ENCODE assay signal across 8 cellular contexts in genomic region chr11:45146072-45147016, GRCh38. TPM values are rescaled to one million over a fixed set of nuclear protein-coding genes. Genes with fewer than 3 reads are reported as not detected.
DNase-seq lines count a peak whose midpoint lies in the region; ATAC-seq and TF ChIP-seq lines count a peak whose summit lies in the region.

Gene PRDM11 (plus strand): TSS chr11:45146639. CDS start chr11:45181767, 35,128 bp downstream.

- H3K79me2 ChIP-seq in OCI-LY3 (ENCODE audit: low read length) = peaks cover 7% of the 10 kb centered on the region

- H3K9me3 ChIP-seq in CD4-positive, CD25-positive, alpha-beta regulatory T cell (ENCODE audit: control insufficient read depth in 2 of 2, low read length in 2 of 2) = no peaks in the 10 kb centered on the region
- no peaks in the 10 kb centered on the region for H3K9me3 ChIP-seq in OCI-LY3 (ENCODE audit: insufficient read depth, low read length)
- H3K9me3 ChIP-seq in neutrophil = no peaks in the 10 kb centered on the region
- no peaks in the 10 kb centered on the region for H3K9me3 ChIP-seq in transverse colon

- TF ChIP-seq CTCF in OCI-LY3 (IDR thresholded peaks at IDR 0.05; ENCODE audit: low read depth, low read length) (no peak), neutrophil (IDR thresholded peaks at IDR 0.05) (no peak), transverse colon (IDR thresholded peaks at IDR 0.05) (peak in 1 of 5 experiments; percentile 10)

- peaks cover 0 to 2% (median 0%) of the 10 kb centered on the region in 7 donors for H3K9me3 Mint-ChIP-seq in CD4-positive, CD25-positive, alpha-beta regulatory T cell
- no peaks in the 10 kb centered on the region for H3K9me3 Mint-ChIP-seq in activated naive CD4-positive, alpha-beta T cell treated with anti-CD3 and anti-CD28 coated beads for 36 hours

- intact Hi-C loops in activated naive CD4-positive, alpha-beta T cell treated with anti-CD3 and anti-CD28 coated beads for 36 hours (cut with micrococcal nuclease) = loop anchor here (1.0 to 5.0 kb wide), 5 partner anchors 36 to 771 kb away; partner anchors contain the start of genes PEX16 and TP53I11
- intact Hi-C loops in transverse colon (cut with DNase I; ENCODE audit: low total_unique reads) = loop anchor here (1.0 to 5.0 kb wide), 3 partner anchors 34 to 1161 kb away; no protein-coding TSS in a partner anchor

- peak; percentile 14 to 15 for ATAC-seq in CD4-positive, CD25-positive, alpha-beta regulatory T cell (ENCODE audit: low read depth in 2 of 2)
- ATAC-seq in GM19035 (IDR thresholded peaks at IDR 0.05; ENCODE audit: unreplicated experiment) = peak; percentile 44
- ATAC-seq in HG03280 (IDR thresholded peaks at IDR 0.05; ENCODE audit: unreplicated experiment) = peak; percentile 38

- H3K27me3 ChIP-seq in CD4-positive, CD25-positive, alpha-beta regulatory T cell (ENCODE audit: control insufficient read depth, insufficient read depth, low read length) = peaks cover 3% of the 10 kb centered on the region
- H3K27me3 ChIP-seq in OCI-LY3 (ENCODE audit: low read depth, low read length) (peaks cover 27% of the 10 kb centered on the region), neutrophil (peaks cover 57% of the 10 kb centered on the region), transverse colon (no peaks in the 10 kb centered on the region)

- H3K36me3 Mint-ChIP-seq in CD4-positive, CD25-positive, alpha-beta regulatory T cell = no peaks in the 10 kb centered on the region
- no peaks in the 10 kb centered on the region for H3K36me3 Mint-ChIP-seq in activated naive CD4-positive, alpha-beta T cell treated with anti-CD3 and anti-CD28 coated beads for 36 hours (ENCODE audit: low read depth)

- H3K9ac ChIP-seq in OCI-LY3 (ENCODE audit: low read length) = peak within 1 kb of the TSS; percentile 95

- TF ChIP-seq POLR2A in transverse colon (IDR thresholded peaks at IDR 0.05) = peak; percentile 18

- H3K27ac ChIP-seq in CD4-positive, CD25-positive, alpha-beta regulatory T cell (ENCODE audit: insufficient read depth, low read length, poor library complexity, severe bottlenecking) = peak within 1 kb of the TSS; percentile 86
- H3K27ac ChIP-seq in OCI-LY3 (ENCODE audit: low read length) = no peak within 1 kb of the TSS
- peak within 1 kb of the TSS; percentile 69 for H3K27ac ChIP-seq in neutrophil
- peak within 1 kb of the TSS; percentile 95 to 99 (median 99) for H3K27ac ChIP-seq in transverse colon

- CTCF ChIA-PET in activated naive CD4-positive, alpha-beta T cell treated with anti-CD3 and anti-CD28 coated beads for 36 hours (lab: Charles Lee) = no interaction called here

- H3K4me1 Mint-ChIP-seq in CD4-positive, CD25-positive, alpha-beta regulatory T cell = peaks cover 0 to 39% (median 26%) of the 10 kb centered on the region in 4 donors
- peaks cover 14% of the 10 kb centered on the region for H3K4me1 Mint-ChIP-seq in activated naive CD4-positive, alpha-beta T cell treated with anti-CD3 and anti-CD28 coated beads for 36 hours (ENCODE audit: low read depth)

- TF ChIP-seq EP300 in transverse colon (IDR thresholded peaks at IDR 0.05; ENCODE audit: low read depth) = no peak

- DNase-seq in CD4-positive, CD25-positive, alpha-beta regulatory T cell = peak in 2 of 3 donors; percentile 50 to 61
- DNase-seq in activated naive CD4-positive, alpha-beta T cell treated with anti-CD3 and anti-CD28 coated beads for 36 hours = peak; percentile 45
- DNase-seq in germinal center (ENCODE audit: low spot score) (peak; percentile 66), transverse colon (peak; percentile 76)

- peaks cover 15% of the 10 kb centered on the region for H3K4me1 ChIP-seq in CD4-positive, CD25-positive, alpha-beta regulatory T cell (ENCODE audit: control insufficient read depth, insufficient read depth, low read length, poor library complexity, severe bottlenecking)
- H3K4me1 ChIP-seq in OCI-LY3 (ENCODE audit: low read length) (peaks cover 11% of the 10 kb centered on the region), neutrophil (ENCODE audit: control insufficient read depth in 1 of 2, insufficient read depth in 1 of 2, low read depth in 1 of 2, low read length in 1 of 2) (peaks cover 18% of the 10 kb centered on the region in 2 experiments), transverse colon (peaks cover 8 to 24% (median 18%) of the 10 kb centered on the region in 4 donors)

- in situ Hi-C loops in transverse colon (cut with MboI; ENCODE audit: low pct_ligation_motif_present in 1 of 4, low pct_unique_long_range_greater_than_20kb in 1 of 4, low sequenced_read_pairs in 3 of 4) = no loop called here

- H3K4me2 ChIP-seq in OCI-LY3 (ENCODE audit: low read length) = peak within 1 kb of the TSS; percentile 99

- peaks cover 20% of the 10 kb centered on the region for H3K27me3 Mint-ChIP-seq in CD4-positive, CD25-positive, alpha-beta regulatory T cell
- peaks cover 9% of the 10 kb centered on the region for H3K27me3 Mint-ChIP-seq in activated naive CD4-positive, alpha-beta T cell treated with anti-CD3 and anti-CD28 coated beads for 36 hours (ENCODE audit: low read depth)

- H3K4me3 ChIP-seq in CD4-positive, CD25-positive, alpha-beta regulatory T cell (ENCODE audit: low read depth, low read length) = peak within 1 kb of the TSS; percentile 81
- peak within 1 kb of the TSS; percentile 85 for H3K4me3 ChIP-seq in OCI-LY3 (ENCODE audit: low read length)
- peak within 1 kb of the TSS; percentile 67 to 78 for H3K4me3 ChIP-seq in neutrophil (ENCODE audit: low read depth in 1 of 2, low read length in 1 of 2)
- peak within 1 kb of the TSS; percentile 52 to 89 (median 70) for H3K4me3 ChIP-seq in transverse colon

- peak within 1 kb of the TSS; percentile 92 to 95 (median 93) for H3K4me3 Mint-ChIP-seq in CD4-positive, CD25-positive, alpha-beta regulatory T cell
- H3K4me3 Mint-ChIP-seq in activated naive CD4-positive, alpha-beta T cell treated with anti-CD3 and anti-CD28 coated beads for 36 hours = peak within 1 kb of the TSS; percentile 84

- H4K20me1 ChIP-seq in OCI-LY3 (ENCODE audit: insufficient read depth, low read length) = no peaks in the 10 kb centered on the region

- H3K36me3 ChIP-seq in CD4-positive, CD25-positive, alpha-beta regulatory T cell (ENCODE audit: control insufficient read depth, insufficient read depth, low read length) = no peaks in the 10 kb centered on the region
- no peaks in the 10 kb centered on the region for H3K36me3 ChIP-seq in OCI-LY3 (replicated peaks; ENCODE audit: low read depth, low read length)
- no peaks in the 10 kb centered on the region for H3K36me3 ChIP-seq in neutrophil
- H3K36me3 ChIP-seq in transverse colon = no peaks in the 10 kb centered on the region

- peak within 1 kb of the TSS; percentile 85 to 96 (median 86) for H3K27ac Mint-ChIP-seq in CD4-positive, CD25-positive, alpha-beta regulatory T cell
- H3K27ac Mint-ChIP-seq in activated naive CD4-positive, alpha-beta T cell treated with anti-CD3 and anti-CD28 coated beads for 36 hours = peak within 1 kb of the TSS; percentile 54

- peak within 1 kb of the TSS; percentile 86 for H2AFZ ChIP-seq in OCI-LY3 (ENCODE audit: low read depth, low read length)

- WGBS in transverse colon (ENCODE audit: low coverage in 1 of 2), 2 donors = 0 to 1% methylated on average over 20 to 43 of the region's 93 CpGs

RNA-seq across cellular contexts. Expression of gene PRDM11, which starts in this region (rescaled TPM):
- 9.0 TPM for total RNA-seq in CD4-positive, CD25-positive, alpha-beta regulatory T cell
- polyA plus RNA-seq in CD4-positive, CD25-positive, alpha-beta regulatory T cell = under 1 TPM; 0.37 to 0.97 (median 0.51) TPM
- 1 to 10 TPM in 1 of 2 experiments, under 1 TPM in 1; 0.81 to 1.3 TPM for total RNA-seq in activated naive CD4-positive, alpha-beta T cell treated with anti-CD3 and anti-CD28 coated beads for 36 hours
- 10 to 100 TPM in 1 of 4 donors, 1 to 10 TPM in 3; 5.0 to 11.2 (median 7.9) TPM for total RNA-seq in transverse colon
